In the genomic region with DNA sequence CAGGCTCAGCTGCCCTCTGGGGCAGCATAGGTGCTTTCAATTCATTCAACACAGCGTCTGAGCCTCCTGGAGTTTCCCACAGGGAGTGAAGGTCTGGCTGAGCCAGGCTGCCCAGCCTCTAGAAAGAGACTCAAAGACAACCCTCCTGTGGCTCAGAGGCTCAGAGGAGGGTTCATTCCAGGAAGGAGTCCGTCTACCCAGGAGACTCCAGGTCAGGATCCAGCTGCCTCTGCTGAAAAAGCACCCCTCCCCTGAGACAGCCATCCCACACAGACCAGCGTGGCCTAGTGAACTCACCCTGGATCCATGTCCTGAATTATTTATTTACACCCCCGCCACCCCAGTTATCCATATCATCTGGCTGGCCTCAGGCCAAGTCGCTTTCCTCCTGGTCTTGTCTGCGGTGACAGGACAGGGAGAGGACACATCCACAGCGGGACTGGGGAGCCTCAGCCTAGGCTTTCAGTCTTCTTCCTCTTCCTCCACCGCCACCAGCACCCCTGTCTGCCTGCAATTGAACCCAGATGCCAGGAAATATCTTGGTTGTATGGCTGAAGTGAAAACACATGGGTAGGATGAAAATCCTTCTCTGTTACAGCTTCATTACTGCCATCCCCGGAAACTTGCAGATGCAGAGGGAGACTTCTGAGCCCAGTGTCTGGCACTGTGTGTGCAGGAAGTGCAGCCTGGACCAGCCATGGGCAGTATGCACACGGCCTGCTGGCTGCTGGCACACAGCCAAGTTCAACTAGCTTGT, we compare ENCODE assay signal across 10 cellular contexts. TPM values are rescaled to one million over a fixed set of nuclear protein-coding genes. Genes with fewer than 3 reads are reported as not detected.
DNase-seq lines count a peak whose midpoint lies in the region; FAIRE-seq and TF ChIP-seq lines count a peak whose summit lies in the region.
"Had no signal": no experiment of that assay in that cellular context is flagged by ENCODE, and none has a peak within 500 bp of the region (broad histone marks: within the 10 kb centered on the region; RNA-seq: fewer than 3 reads in every experiment).

No MANE protein-coding gene starts in this region.

- H3K4me3 ChIP-seq in colonic mucosa (no peak overlapping the region), WERI-Rb-1 (ENCODE audit: low read depth, low read length) (no peak overlapping the region)

- H3K4me1 Mint-ChIP-seq in activated naive CD4-positive, alpha-beta T cell treated with anti-CD3 and anti-CD28 coated beads for 36 hours (ENCODE audit: low read depth), result no peaks in the 10 kb centered on the region
- H3K4me1 Mint-ChIP-seq: CD8-positive, alpha-beta memory T cell had no signal

- intact Hi-C loops in activated naive CD4-positive, alpha-beta T cell treated with anti-CD3 and anti-CD28 coated beads for 36 hours (cut with micrococcal nuclease), result no loop called here
- intact Hi-C loops in colonic mucosa (cut with DNase I), result no loop called here

- no peaks in the 10 kb centered on the region for H3K36me3 ChIP-seq in colonic mucosa
- no peaks in the 10 kb centered on the region for H3K36me3 ChIP-seq in WERI-Rb-1

- H3K27ac Mint-ChIP-seq in activated naive CD4-positive, alpha-beta T cell treated with anti-CD3 and anti-CD28 coated beads for 36 hours, result no peak overlapping the region
- H3K27ac Mint-ChIP-seq: CD8-positive, alpha-beta memory T cell had no signal

- no peaks in the 10 kb centered on the region for H3K9me3 ChIP-seq in colonic mucosa
- H3K9me3 ChIP-seq in WERI-Rb-1 (ENCODE audit: severe bottlenecking), result no peaks in the 10 kb centered on the region

- FAIRE-seq in urothelium cell line (lab: Jason Lieb, UNC), result peak; percentile 79
- FAIRE-seq: colon had no signal

- DNase-seq in activated naive CD4-positive, alpha-beta T cell treated with anti-CD3 and anti-CD28 coated beads for 36 hours, result peak; percentile 17
- no peak for DNase-seq in activated naive CD4-positive, alpha-beta T cell treated with anti-CD3 and anti-CD28 coated beads, Interleukin-2, amount 50 U/mL, for 16 hours
- peak; percentile 68 for DNase-seq in astrocyte of the hippocampus (ENCODE audit: low read depth, low spot score)
- peak; percentile 27 for DNase-seq in inferior parietal cortex (ENCODE audit: extremely low spot score)
- DNase-seq in urothelium cell line (ENCODE audit: low spot score), result peak; percentile 68
- DNase-seq in colonic mucosa, result no peak
- DNase-seq in amniotic stem cell (lab: John Stamatoyannopoulos, UW), result no peak
- no peak for DNase-seq in WERI-Rb-1

- no peaks in the 10 kb centered on the region for H3K27me3 Mint-ChIP-seq in activated naive CD4-positive, alpha-beta T cell treated with anti-CD3 and anti-CD28 coated beads for 36 hours (ENCODE audit: low read depth)

- H3K27me3 ChIP-seq in colonic mucosa (no peaks in the 10 kb centered on the region), WERI-Rb-1 (ENCODE audit: insufficient read depth, low read depth, severe bottlenecking) (no peaks in the 10 kb centered on the region)

- H3K4me3 Mint-ChIP-seq in activated naive CD4-positive, alpha-beta T cell treated with anti-CD3 and anti-CD28 coated beads for 36 hours, result no peak overlapping the region
- H3K4me3 Mint-ChIP-seq: CD8-positive, alpha-beta memory T cell had no signal

- H3K4me1 ChIP-seq in colonic mucosa, result no peaks in the 10 kb centered on the region

- no peaks in the 10 kb centered on the region for H3K36me3 Mint-ChIP-seq in activated naive CD4-positive, alpha-beta T cell treated with anti-CD3 and anti-CD28 coated beads for 36 hours (ENCODE audit: low read depth)
- H3K36me3 Mint-ChIP-seq: CD8-positive, alpha-beta memory T cell had no signal

- CTCF ChIA-PET in activated naive CD4-positive, alpha-beta T cell treated with anti-CD3 and anti-CD28 coated beads for 36 hours (lab: Charles Lee), result interaction anchor here (1.2 kb wide), 1 partner anchor 15 kb away, joined by 3 read pairs; no protein-coding TSS in a partner anchor

- no peak for TF ChIP-seq CTCF in colonic mucosa (IDR thresholded peaks at IDR 0.05)
- TF ChIP-seq CTCF in WERI-Rb-1 (IDR thresholded peaks at IDR 0.05; ENCODE audit: low read depth, low read length), result no peak

- H3K9me3 Mint-ChIP-seq in activated naive CD4-positive, alpha-beta T cell treated with anti-CD3 and anti-CD28 coated beads for 36 hours, result no peaks in the 10 kb centered on the region
- H3K9me3 Mint-ChIP-seq: CD8-positive, alpha-beta memory T cell had no signal

- H3K27ac ChIP-seq in colonic mucosa, result no peak overlapping the region
- no peak overlapping the region for H3K27ac ChIP-seq in WERI-Rb-1

- H3K9ac ChIP-seq in colonic mucosa (ENCODE audit: low read depth in 2 of 2, low read length in 2 of 2), result no peak overlapping the region

RNA-seq across cellular contexts. Expression of a gene that starts 44.0 kb away (rescaled TPM):
- total RNA-seq in activated naive CD4-positive, alpha-beta T cell treated with anti-CD3 and anti-CD28 coated beads for 36 hours, result not detected
- 1 to 10 TPM; 1.0 to 1.1 TPM for total RNA-seq in colonic mucosa
- total RNA-seq: CD8-positive, alpha-beta memory T cell had no signal

Comparison
In these comparisons a context has a peak if more than half of its experiments do, and no peak if none do; other contexts are left out.
1. DNase-seq: peak in activated naive CD4-positive, alpha-beta T cell treated with anti-CD3 and anti-CD28 coated beads for 36 hours (single experiment), astrocyte of the hippocampus (single experiment), inferior parietal cortex (single experiment) and urothelium cell line (single experiment); none in activated naive CD4-positive, alpha-beta T cell treated with anti-CD3 and anti-CD28 coated beads, Interleukin-2, amount 50 U/mL, for 16 hours (single experiment), colonic mucosa (single experiment), amniotic stem cell (single experiment) and WERI-Rb-1 (single experiment).